ENCODE assay signal across 1 cellular context in genomic region chr16:86363836-86364618, GRCh38.
TF ChIP-seq lines count a peak whose summit lies in the region.

No MANE protein-coding gene starts in this region.

TF ChIP-seq in HEK293, 187 proteins besides CTCF, POLR2A, EP300 and RAD21 (continued from another document and continues in another):
- TF ChIP-seq, protein P1, sequence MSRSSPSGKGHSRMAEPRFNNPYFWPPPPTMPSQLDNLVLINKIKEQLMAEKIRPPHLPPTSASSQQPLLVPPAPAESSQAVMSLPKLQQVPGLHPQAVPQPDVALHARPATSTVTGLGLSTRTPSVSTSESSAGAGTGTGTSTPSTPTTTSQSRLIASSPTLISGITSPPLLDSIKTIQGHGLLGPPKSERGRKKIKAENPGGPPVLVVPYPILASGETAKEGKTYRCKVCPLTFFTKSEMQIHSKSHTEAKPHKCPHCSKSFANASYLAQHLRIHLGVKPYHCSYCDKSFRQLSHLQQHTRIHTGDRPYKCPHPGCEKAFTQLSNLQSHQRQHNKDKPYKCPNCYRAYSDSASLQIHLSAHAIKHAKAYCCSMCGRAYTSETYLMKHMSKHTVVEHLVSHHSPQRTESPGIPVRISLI (tag by site-specific recombination; IDR thresholded peaks at IDR 0.05) = no peak
- TF ChIP-seq ZEB2 (tag by site-specific recombination; IDR thresholded peaks at IDR 0.05) (0 out of 2 replicates have a peak, but pooled peaks have one; percentile 34), IKZF3 (tag by site-specific recombination; IDR thresholded peaks at IDR 0.05) (0 out of 2 replicates have a peak, but pooled peaks have one; percentile 20), ZNF350 (tag by site-specific recombination; IDR thresholded peaks at IDR 0.05) (no peak), ZNF473 (tag by site-specific recombination; IDR thresholded peaks at IDR 0.05) (no peak), GLIS1 (tag by site-specific recombination; IDR thresholded peaks at IDR 0.05) (peak; percentile 65), ZNF792 (tag by site-specific recombination; IDR thresholded peaks at IDR 0.05) (peak; percentile 92), ZNF629 (tag by site-specific recombination; IDR thresholded peaks at IDR 0.05) (no peak), ZNF174 (tag by site-specific recombination; IDR thresholded peaks at IDR 0.05) (no peak), ZNF112 (tag by site-specific recombination; IDR thresholded peaks at IDR 0.05) (no peak), ZNF639 (tag by site-specific recombination; IDR thresholded peaks at IDR 0.05) (no peak), ZNF785 (tag by site-specific recombination; IDR thresholded peaks at IDR 0.05) (no peak), ZNF175 (tag by site-specific recombination; IDR thresholded peaks at IDR 0.05) (no peak), ZNF585B (tag by site-specific recombination; IDR thresholded peaks at IDR 0.05) (no peak), SETDB1 (IDR thresholded peaks at IDR 0.05; ENCODE audit: insufficient read length, low read length) (no peak), ZBTB17 (tag by site-specific recombination; IDR thresholded peaks at IDR 0.05) (peak; percentile 69), REPIN1 (tag by site-specific recombination; IDR thresholded peaks at IDR 0.05; ENCODE audit: low read depth) (no peak), ZNF114 (tag by site-specific recombination; IDR thresholded peaks at IDR 0.05) (no peak), HOXD13 (CRISPR knock-in tag; IDR thresholded peaks at IDR 0.05; ENCODE audit: borderline replicate concordance) (no peak), ZNF571 (tag by site-specific recombination; IDR thresholded peaks at IDR 0.05) (no peak), ZNF610 (tag by site-specific recombination; IDR thresholded peaks at IDR 0.05; ENCODE audit: borderline replicate concordance) (no peak), HIC1 (tag by site-specific recombination; IDR thresholded peaks at IDR 0.05) (no peak), ZNF16 (tag by site-specific recombination; IDR thresholded peaks at IDR 0.05; ENCODE audit: low read depth) (no peak), ZNF561 (tag by site-specific recombination; IDR thresholded peaks at IDR 0.05; ENCODE audit: borderline replicate concordance) (peak; percentile 98), ZNF830 (tag by site-specific recombination; IDR thresholded peaks at IDR 0.05; ENCODE audit: low read depth) (no peak), ZNF596 (tag by site-specific recombination; IDR thresholded peaks at IDR 0.05) (no peak), ZNF274 (IDR thresholded peaks at IDR 0.05; ENCODE audit: low read length) (no peak), ZNF274 (tag by site-specific recombination; IDR thresholded peaks at IDR 0.05; ENCODE audit: borderline replicate concordance) (no peak), ZNF223 (tag by site-specific recombination; IDR thresholded peaks at IDR 0.05) (no peak), ZNF133 (tag by site-specific recombination; IDR thresholded peaks at IDR 0.05) (no peak), MZF1 (tag by site-specific recombination; IDR thresholded peaks at IDR 0.05; ENCODE audit: borderline replicate concordance) (no peak), MEIS1 (CRISPR knock-in tag; IDR thresholded peaks at IDR 0.05; ENCODE audit: borderline replicate concordance) (no peak), ZNF398 (tag by site-specific recombination; IDR thresholded peaks at IDR 0.05) (0 out of 2 replicates have a peak, but pooled peaks have one; percentile 25), ZNF184 (tag by site-specific recombination; IDR thresholded peaks at IDR 0.05) (no peak), ZSCAN30 (tag by site-specific recombination; IDR thresholded peaks at IDR 0.05) (peak; percentile 75), FEZF1 (tag by site-specific recombination; IDR thresholded peaks at IDR 0.05) (peak; percentile 95)
- TF ChIP-seq, protein P2, sequence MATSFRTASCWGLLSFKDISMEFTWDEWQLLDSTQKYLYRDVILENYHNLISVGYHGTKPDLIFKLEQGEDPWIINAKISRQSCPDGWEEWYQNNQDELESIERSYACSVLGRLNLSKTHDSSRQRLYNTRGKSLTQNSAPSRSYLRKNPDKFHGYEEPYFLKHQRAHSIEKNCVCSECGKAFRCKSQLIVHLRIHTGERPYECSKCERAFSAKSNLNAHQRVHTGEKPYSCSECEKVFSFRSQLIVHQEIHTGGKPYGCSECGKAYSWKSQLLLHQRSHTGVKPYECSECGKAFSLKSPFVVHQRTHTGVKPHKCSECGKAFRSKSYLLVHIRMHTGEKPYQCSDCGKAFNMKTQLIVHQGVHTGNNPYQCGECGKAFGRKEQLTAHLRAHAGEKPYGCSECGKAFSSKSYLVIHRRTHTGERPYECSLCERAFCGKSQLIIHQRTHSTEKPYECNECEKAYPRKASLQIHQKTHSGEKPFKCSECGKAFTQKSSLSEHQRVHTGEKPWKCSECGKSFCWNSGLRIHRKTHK (tag by site-specific recombination; IDR thresholded peaks at IDR 0.05) = no peak
- TF ChIP-seq, protein P3, sequence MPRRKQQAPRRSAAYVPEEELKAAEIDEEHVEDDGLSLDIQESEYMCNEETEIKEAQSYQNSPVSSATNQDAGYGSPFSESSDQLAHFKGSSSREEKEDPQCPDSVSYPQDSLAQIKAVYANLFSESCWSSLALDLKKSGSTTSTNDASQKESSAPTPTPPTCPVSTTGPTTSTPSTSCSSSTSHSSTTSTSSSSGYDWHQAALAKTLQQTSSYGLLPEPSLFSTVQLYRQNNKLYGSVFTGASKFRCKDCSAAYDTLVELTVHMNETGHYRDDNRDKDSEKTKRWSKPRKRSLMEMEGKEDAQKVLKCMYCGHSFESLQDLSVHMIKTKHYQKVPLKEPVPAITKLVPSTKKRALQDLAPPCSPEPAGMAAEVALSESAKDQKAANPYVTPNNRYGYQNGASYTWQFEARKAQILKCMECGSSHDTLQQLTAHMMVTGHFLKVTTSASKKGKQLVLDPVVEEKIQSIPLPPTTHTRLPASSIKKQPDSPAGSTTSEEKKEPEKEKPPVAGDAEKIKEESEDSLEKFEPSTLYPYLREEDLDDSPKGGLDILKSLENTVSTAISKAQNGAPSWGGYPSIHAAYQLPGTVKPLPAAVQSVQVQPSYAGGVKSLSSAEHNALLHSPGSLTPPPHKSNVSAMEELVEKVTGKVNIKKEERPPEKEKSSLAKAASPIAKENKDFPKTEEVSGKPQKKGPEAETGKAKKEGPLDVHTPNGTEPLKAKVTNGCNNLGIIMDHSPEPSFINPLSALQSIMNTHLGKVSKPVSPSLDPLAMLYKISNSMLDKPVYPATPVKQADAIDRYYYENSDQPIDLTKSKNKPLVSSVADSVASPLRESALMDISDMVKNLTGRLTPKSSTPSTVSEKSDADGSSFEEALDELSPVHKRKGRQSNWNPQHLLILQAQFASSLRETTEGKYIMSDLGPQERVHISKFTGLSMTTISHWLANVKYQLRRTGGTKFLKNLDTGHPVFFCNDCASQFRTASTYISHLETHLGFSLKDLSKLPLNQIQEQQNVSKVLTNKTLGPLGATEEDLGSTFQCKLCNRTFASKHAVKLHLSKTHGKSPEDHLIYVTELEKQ (tag by site-specific recombination; IDR thresholded peaks at IDR 0.05; ENCODE audit: borderline replicate concordance) = peak; percentile 68
- TF ChIP-seq, protein P4, sequence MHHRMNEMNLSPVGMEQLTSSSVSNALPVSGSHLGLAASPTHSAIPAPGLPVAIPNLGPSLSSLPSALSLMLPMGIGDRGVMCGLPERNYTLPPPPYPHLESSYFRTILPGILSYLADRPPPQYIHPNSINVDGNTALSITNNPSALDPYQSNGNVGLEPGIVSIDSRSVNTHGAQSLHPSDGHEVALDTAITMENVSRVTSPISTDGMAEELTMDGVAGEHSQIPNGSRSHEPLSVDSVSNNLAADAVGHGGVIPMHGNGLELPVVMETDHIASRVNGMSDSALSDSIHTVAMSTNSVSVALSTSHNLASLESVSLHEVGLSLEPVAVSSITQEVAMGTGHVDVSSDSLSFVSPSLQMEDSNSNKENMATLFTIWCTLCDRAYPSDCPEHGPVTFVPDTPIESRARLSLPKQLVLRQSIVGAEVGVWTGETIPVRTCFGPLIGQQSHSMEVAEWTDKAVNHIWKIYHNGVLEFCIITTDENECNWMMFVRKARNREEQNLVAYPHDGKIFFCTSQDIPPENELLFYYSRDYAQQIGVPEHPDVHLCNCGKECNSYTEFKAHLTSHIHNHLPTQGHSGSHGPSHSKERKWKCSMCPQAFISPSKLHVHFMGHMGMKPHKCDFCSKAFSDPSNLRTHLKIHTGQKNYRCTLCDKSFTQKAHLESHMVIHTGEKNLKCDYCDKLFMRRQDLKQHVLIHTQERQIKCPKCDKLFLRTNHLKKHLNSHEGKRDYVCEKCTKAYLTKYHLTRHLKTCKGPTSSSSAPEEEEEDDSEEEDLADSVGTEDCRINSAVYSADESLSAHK (tag by site-specific recombination; IDR thresholded peaks at IDR 0.05) = peak; percentile 81
- TF ChIP-seq, protein P5, sequence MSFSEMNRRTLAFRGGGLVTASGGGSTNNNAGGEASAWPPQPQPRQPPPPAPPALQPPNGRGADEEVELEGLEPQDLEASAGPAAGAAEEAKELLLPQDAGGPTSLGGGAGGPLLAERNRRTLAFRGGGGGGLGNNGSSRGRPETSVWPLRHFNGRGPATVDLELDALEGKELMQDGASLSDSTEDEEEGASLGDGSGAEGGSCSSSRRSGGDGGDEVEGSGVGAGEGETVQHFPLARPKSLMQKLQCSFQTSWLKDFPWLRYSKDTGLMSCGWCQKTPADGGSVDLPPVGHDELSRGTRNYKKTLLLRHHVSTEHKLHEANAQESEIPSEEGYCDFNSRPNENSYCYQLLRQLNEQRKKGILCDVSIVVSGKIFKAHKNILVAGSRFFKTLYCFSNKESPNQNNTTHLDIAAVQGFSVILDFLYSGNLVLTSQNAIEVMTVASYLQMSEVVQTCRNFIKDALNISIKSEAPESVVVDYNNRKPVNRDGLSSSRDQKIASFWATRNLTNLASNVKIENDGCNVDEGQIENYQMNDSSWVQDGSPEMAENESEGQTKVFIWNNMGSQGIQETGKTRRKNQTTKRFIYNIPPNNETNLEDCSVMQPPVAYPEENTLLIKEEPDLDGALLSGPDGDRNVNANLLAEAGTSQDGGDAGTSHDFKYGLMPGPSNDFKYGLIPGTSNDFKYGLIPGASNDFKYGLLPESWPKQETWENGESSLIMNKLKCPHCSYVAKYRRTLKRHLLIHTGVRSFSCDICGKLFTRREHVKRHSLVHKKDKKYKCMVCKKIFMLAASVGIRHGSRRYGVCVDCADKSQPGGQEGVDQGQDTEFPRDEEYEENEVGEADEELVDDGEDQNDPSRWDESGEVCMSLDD (tag by site-specific recombination; IDR thresholded peaks at IDR 0.05) = no peak
- TF ChIP-seq, protein P6, sequence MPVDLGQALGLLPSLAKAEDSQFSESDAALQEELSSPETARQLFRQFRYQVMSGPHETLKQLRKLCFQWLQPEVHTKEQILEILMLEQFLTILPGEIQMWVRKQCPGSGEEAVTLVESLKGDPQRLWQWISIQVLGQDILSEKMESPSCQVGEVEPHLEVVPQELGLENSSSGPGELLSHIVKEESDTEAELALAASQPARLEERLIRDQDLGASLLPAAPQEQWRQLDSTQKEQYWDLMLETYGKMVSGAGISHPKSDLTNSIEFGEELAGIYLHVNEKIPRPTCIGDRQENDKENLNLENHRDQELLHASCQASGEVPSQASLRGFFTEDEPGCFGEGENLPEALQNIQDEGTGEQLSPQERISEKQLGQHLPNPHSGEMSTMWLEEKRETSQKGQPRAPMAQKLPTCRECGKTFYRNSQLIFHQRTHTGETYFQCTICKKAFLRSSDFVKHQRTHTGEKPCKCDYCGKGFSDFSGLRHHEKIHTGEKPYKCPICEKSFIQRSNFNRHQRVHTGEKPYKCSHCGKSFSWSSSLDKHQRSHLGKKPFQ (tag by site-specific recombination; IDR thresholded peaks at IDR 0.05) = no peak
- TF ChIP-seq, protein P7, sequence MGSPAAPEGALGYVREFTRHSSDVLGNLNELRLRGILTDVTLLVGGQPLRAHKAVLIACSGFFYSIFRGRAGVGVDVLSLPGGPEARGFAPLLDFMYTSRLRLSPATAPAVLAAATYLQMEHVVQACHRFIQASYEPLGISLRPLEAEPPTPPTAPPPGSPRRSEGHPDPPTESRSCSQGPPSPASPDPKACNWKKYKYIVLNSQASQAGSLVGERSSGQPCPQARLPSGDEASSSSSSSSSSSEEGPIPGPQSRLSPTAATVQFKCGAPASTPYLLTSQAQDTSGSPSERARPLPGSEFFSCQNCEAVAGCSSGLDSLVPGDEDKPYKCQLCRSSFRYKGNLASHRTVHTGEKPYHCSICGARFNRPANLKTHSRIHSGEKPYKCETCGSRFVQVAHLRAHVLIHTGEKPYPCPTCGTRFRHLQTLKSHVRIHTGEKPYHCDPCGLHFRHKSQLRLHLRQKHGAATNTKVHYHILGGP (tag by site-specific recombination; IDR thresholded peaks at IDR 0.05) = no peak
